ENCODE assay signal across 24 cellular contexts in the genomic region with DNA sequence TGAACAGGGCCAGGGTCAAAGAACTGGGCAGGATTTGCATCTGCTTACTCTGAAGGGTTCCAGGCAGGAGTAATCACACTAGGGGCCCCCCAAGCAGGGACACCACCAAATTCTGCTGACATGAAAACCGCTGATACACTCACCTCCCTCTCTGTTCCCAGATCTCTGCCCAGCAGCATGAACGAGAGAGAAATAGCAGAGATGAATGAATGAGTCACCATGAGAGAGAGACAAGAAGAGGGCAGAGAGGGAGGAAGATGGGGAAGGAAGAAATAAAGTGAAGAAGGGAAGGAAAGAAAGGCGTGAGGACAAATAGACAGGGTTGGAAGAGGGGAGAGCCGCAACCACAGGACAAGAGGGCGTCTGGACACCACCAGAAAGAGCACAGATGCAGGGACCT.
"Had no signal": no experiment of that assay in that cellular context is flagged by ENCODE, and none has a peak within 500 bp of the region (broad histone marks: within the 10 kb centered on the region; RNA-seq: fewer than 3 reads in every experiment).

No MANE protein-coding gene starts in this region.

- H3K4me1 Mint-ChIP-seq: naive thymus-derived CD4-positive, alpha-beta T cell had no signal

- H3K27ac ChIP-seq: ascending aorta, brain microvascular endothelial cell, heart left ventricle, parathyroid adenoma, right atrium auricular region, uterus, VCaP had no signal

- ATAC-seq: activated naive CD4-positive, alpha-beta T cell treated with anti-CD3 and anti-CD28 coated beads, Interleukin-2, amount 50 U/mL, for 72 hours; activated T-cell treated with anti-CD3 and anti-CD28 coated beads, Interleukin-2, amount 50 U/mL, for 72 hours; heart left ventricle; naive thymus-derived CD4-positive, alpha-beta T cell had no signal

- H3K36me3 ChIP-seq: ascending aorta, brain microvascular endothelial cell, heart left ventricle, right atrium auricular region, tibial nerve, uterus had no signal

- H3K9ac ChIP-seq: parathyroid adenoma had no signal

- DNase-seq: activated CD4-positive, alpha-beta T cell treated with anti-CD3 and anti-CD28 coated beads for 4 hours; activated CD4-positive, alpha-beta T cell treated with anti-CD3 and anti-CD28 coated beads, Interleukin-2, amount 50 U/mL, for 4 hours; activated naive CD4-positive, alpha-beta T cell; activated T-cell treated with anti-CD3 and anti-CD28 coated beads for 4 hours; activated T-cell treated with anti-CD3 and anti-CD28 coated beads, Interleukin-2, amount 50 U/mL, for 72 hours; brain microvascular endothelial cell; caudate nucleus; heart left ventricle; midbrain; naive thymus-derived CD4-positive, alpha-beta T cell; occipital lobe; stimulated activated CD4-positive, alpha-beta T cell treated with anti-CD3 and anti-CD28 coated beads, Interleukin-15, amount 100 ng/mL, for 24 hours; stimulated activated CD4-positive, alpha-beta T cell treated with anti-CD3 and anti-CD28 coated beads, Interleukin-2, amount 100 ng/mL, for 24 hours; stimulated activated naive CD4-positive, alpha-beta T cell treated with Interleukin-2 at 50 U/mL for 16 hours; uterus had no signal

- H3K27ac Mint-ChIP-seq: activated naive CD4-positive, alpha-beta T cell treated with anti-CD3 and anti-CD28 coated beads, Interleukin-2, amount 50 U/mL, for 72 hours; activated T-cell treated with anti-CD3 and anti-CD28 coated beads, Interleukin-2, amount 50 U/mL, for 72 hours; naive thymus-derived CD4-positive, alpha-beta T cell had no signal

- H3K79me2 ChIP-seq: parathyroid adenoma had no signal

- H2AFZ ChIP-seq: parathyroid adenoma had no signal

- H3K4me3 ChIP-seq: ascending aorta, heart left ventricle, right atrium auricular region, tibial nerve, uterus had no signal

- H3K4me3 Mint-ChIP-seq: activated T-cell treated with anti-CD3 and anti-CD28 coated beads, Interleukin-2, amount 50 U/mL, for 72 hours; naive thymus-derived CD4-positive, alpha-beta T cell; neural crest cell had no signal

- FAIRE-seq: endothelial cell of umbilical vein, islet of Langerhans had no signal

- H3K9me3 ChIP-seq: ascending aorta, right atrium auricular region, uterus had no signal

- H3K4me1 ChIP-seq: ascending aorta, right atrium auricular region, uterus had no signal

- H3K27me3 ChIP-seq: ascending aorta, brain microvascular endothelial cell, heart left ventricle, right atrium auricular region, tibial nerve, uterus had no signal
